In the genomic region with DNA sequence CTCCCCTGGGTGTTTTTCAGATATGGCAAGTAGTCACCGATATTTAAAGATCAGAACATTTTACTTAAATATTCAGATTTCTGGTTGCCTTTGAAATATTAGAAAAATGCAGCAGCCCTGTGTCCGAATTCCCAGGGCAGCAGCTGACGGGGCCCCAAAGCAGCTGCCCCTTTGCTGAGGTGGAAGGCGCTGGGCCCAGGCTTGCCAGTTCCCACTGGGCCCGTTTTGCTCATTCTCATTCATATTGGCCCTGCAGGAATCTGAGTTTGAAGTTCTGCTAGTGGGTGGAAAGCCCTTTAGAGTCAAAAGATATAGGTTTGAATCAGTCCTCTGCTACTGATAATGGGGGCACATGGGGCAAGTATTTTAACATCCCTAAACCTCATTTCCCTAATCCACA, we compare ENCODE assay signal across 15 cellular contexts.
DNase-seq lines count a peak whose midpoint lies in the region; ATAC-seq and TF ChIP-seq lines count a peak whose summit lies in the region.
"Had no signal": no experiment of that assay in that cellular context is flagged by ENCODE, and none has a peak within 500 bp of the region (broad histone marks: within the 10 kb centered on the region; RNA-seq: fewer than 3 reads in every experiment).

No MANE protein-coding gene starts in this region.

- no peaks in the 10 kb centered on the region for H3K9me3 ChIP-seq in HUES48 (ENCODE audit: control insufficient read depth, insufficient read depth, low read length)
- peaks cover 1% of the 10 kb centered on the region for H3K9me3 ChIP-seq in neuron (ENCODE audit: low read length)
- H3K9me3 ChIP-seq in effector memory CD4-positive, alpha-beta T cell (ENCODE audit: control insufficient read depth, low read length), result no peaks in the 10 kb centered on the region

- H3K4me1 ChIP-seq in HUES48 (ENCODE audit: control insufficient read depth, insufficient read depth, low read length), result peaks cover 18% of the 10 kb centered on the region
- no peaks in the 10 kb centered on the region for H3K4me1 ChIP-seq in neuron (ENCODE audit: insufficient read depth, low read length)
- H3K4me1 ChIP-seq in effector memory CD4-positive, alpha-beta T cell (ENCODE audit: control insufficient read depth, insufficient read depth, low read length, poor library complexity, severe bottlenecking), result no peaks in the 10 kb centered on the region

- peak overlapping the region; percentile 39 for H3K27ac ChIP-seq in HUES48 (ENCODE audit: low read depth, low read length)
- H3K27ac ChIP-seq in effector memory CD4-positive, alpha-beta T cell (ENCODE audit: insufficient read depth, low read length, poor library complexity, severe bottlenecking), result no peak overlapping the region

- no peaks in the 10 kb centered on the region for H3K27me3 ChIP-seq in HUES48 (ENCODE audit: control insufficient read depth, insufficient read depth, low read length)
- no peaks in the 10 kb centered on the region for H3K27me3 ChIP-seq in neuron (ENCODE audit: insufficient read depth, low read length)
- H3K27me3 ChIP-seq in effector memory CD4-positive, alpha-beta T cell (replicated peaks; ENCODE audit: control insufficient read depth, insufficient read depth, low read length, poor library complexity, severe bottlenecking), result no peaks in the 10 kb centered on the region

- ATAC-seq in GM21360 (IDR thresholded peaks at IDR 0.05; ENCODE audit: unreplicated experiment) (no peak), HG02840 (IDR thresholded peaks at IDR 0.05; ENCODE audit: low FRiP score, unreplicated experiment) (no peak)
- ATAC-seq: CD8-positive, alpha-beta T cell; HCT116 had no signal

- H3K36me3 Mint-ChIP-seq in brain, result no peaks in the 10 kb centered on the region
- H3K36me3 Mint-ChIP-seq: CD14-positive monocyte; CD8-positive, alpha-beta T cell; IgD-negative memory B cell had no signal

- no peak for TF ChIP-seq CTCF in brain (conservative IDR thresholded peaks at IDR 0.05)

- DNase-seq in effector memory CD4-positive, alpha-beta T cell, result no peak
- DNase-seq in occipital lobe (lab: John Stamatoyannopoulos, UW), result no peak
- DNase-seq: CD8-positive, alpha-beta T cell; COR-L47; DND-41; GDM1 had no signal

- peak overlapping the region; percentile 38 for H2AFZ ChIP-seq in neuron (ENCODE audit: low read depth, low read length)

- H3K27me3 Mint-ChIP-seq in brain, result no peaks in the 10 kb centered on the region
- H3K27me3 Mint-ChIP-seq: B cell, IgD-negative memory B cell had no signal

- peaks cover 40% of the 10 kb centered on the region for H3K4me1 Mint-ChIP-seq in brain
- H3K4me1 Mint-ChIP-seq: B cell, CD14-positive monocyte had no signal

- no peak overlapping the region for H3K4me3 Mint-ChIP-seq in brain
- H3K4me3 Mint-ChIP-seq: B cell; CD14-positive monocyte; CD8-positive, alpha-beta T cell had no signal

- H3K4me3 ChIP-seq in HUES48 (ENCODE audit: low read depth, low read length) (no peak overlapping the region), neuron (ENCODE audit: low read length) (no peak overlapping the region)
- no peak overlapping the region for H3K4me3 ChIP-seq in effector memory CD4-positive, alpha-beta T cell (ENCODE audit: insufficient read depth, low read depth, low read length, poor library complexity, severe bottlenecking)

- H3K9me3 Mint-ChIP-seq in brain, result peaks cover 0 to 7% (median 0%) of the 10 kb centered on the region in 5 experiments
- H3K9me3 Mint-ChIP-seq: CD8-positive, alpha-beta T cell had no signal

- H3K36me3 ChIP-seq in HUES48 (ENCODE audit: control insufficient read depth, insufficient read depth, low read length), result no peaks in the 10 kb centered on the region
- H3K36me3 ChIP-seq in neuron (ENCODE audit: insufficient read depth, low read length), result no peaks in the 10 kb centered on the region
- H3K36me3 ChIP-seq in effector memory CD4-positive, alpha-beta T cell (ENCODE audit: control insufficient read depth, insufficient read depth, low read length), result no peaks in the 10 kb centered on the region

- H3K9ac ChIP-seq in HUES48 (ENCODE audit: low read depth, low read length), result no peak overlapping the region

- peak overlapping the region in 3 of 5 experiments; percentile 58 to 94 (median 88) for H3K27ac Mint-ChIP-seq in brain
- H3K27ac Mint-ChIP-seq: B cell; CD14-positive monocyte; CD8-positive, alpha-beta T cell; IgD-negative memory B cell had no signal
